ENCODE assay signal across 15 cellular contexts in the genomic region with DNA sequence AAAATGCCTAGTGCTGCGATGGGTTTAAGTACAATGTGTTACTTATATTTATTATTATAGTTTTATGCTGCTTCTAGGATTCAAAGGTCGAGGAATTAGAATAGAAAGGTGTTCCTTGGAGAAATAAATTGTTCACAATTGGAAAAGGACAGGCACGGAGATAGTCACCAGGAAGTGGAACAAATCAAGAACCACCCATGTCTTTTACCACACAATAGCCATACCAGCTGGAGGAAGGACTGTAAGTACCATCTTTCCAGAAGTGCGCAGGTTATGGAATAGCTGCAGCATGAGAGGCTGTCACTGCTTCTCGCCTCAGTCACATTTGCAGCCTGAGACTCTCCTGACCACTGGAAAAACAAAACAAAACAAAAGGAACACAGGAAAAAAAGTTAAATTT. TPM values are rescaled to one million over a fixed set of nuclear protein-coding genes. Genes with fewer than 3 reads are reported as not detected.
DNase-seq lines count a peak whose midpoint lies in the region; ATAC-seq and TF ChIP-seq lines count a peak whose summit lies in the region.
"Had no signal": no experiment of that assay in that cellular context is flagged by ENCODE, and none has a peak within 500 bp of the region (broad histone marks: within the 10 kb centered on the region; RNA-seq: fewer than 3 reads in every experiment).

No MANE protein-coding gene starts in this region.

- RAD21 ChIA-PET in HCT116 (lab: Charles Lee; ENCODE audit: low non-redundant PET in 1 of 2, low total read pairs in 2 of 2, uncharacterized antibody in 2 of 2, unreplicated experiment in 2 of 2), result no interaction called here

- H3K4me2 ChIP-seq in HCT116 (ENCODE audit: low read length) (no peak overlapping the region), OCI-LY1 (ENCODE audit: low read length) (peak overlapping the region; percentile 70; the same call in 1 of the 2 replicates), mammary epithelial cell (ENCODE audit: insufficient read depth, low read depth, low read length) (peak overlapping the region; percentile 18)

- no peaks in the 10 kb centered on the region for H3K27me3 ChIP-seq in HCT116 (ENCODE audit: insufficient read depth, low read length)
- H3K27me3 ChIP-seq in OCI-LY1 (ENCODE audit: insufficient read depth, low read length), result no peaks in the 10 kb centered on the region
- H3K27me3 ChIP-seq in mammary epithelial cell (ENCODE audit: insufficient read depth, low read length), result no peaks in the 10 kb centered on the region
- no peaks in the 10 kb centered on the region for H3K27me3 ChIP-seq in foreskin keratinocyte
- no peaks in the 10 kb centered on the region for H3K27me3 ChIP-seq in left lung
- no peaks in the 10 kb centered on the region for H3K27me3 ChIP-seq in Peyer's patch

- TF ChIP-seq CTCF in HCT116 (IDR thresholded peaks at IDR 0.05 in 2 of 3, conservative IDR thresholded peaks at IDR 0.05 in 1 of 3; ENCODE audit: borderline replicate concordance in 1 of 3, insufficient read depth in 1 of 3, low read depth in 2 of 3, low read length in 2 of 3), result no peak
- no peak for TF ChIP-seq CTCF in OCI-LY1 (IDR thresholded peaks at IDR 0.05; ENCODE audit: low read length)
- TF ChIP-seq CTCF in mammary epithelial cell (conservative IDR thresholded peaks at IDR 0.05 in 1 of 2, IDR thresholded peaks at IDR 0.05 in 1 of 2; ENCODE audit: extremely low read depth in 1 of 2, insufficient read depth in 1 of 2, low read depth in 1 of 2, low read length in 2 of 2), result no peak
- no peak for TF ChIP-seq CTCF in foreskin keratinocyte (conservative IDR thresholded peaks at IDR 0.05)
- no peak for TF ChIP-seq CTCF in left lung (IDR thresholded peaks at IDR 0.05)
- TF ChIP-seq CTCF in Peyer's patch (IDR thresholded peaks at IDR 0.05), result no peak

- no peaks in the 10 kb centered on the region for H4K20me1 ChIP-seq in HCT116 (ENCODE audit: insufficient read depth)
- H4K20me1 ChIP-seq in OCI-LY1 (ENCODE audit: insufficient read depth, low read length), result no peaks in the 10 kb centered on the region
- H4K20me1 ChIP-seq in mammary epithelial cell (ENCODE audit: insufficient read depth, low read length), result no peaks in the 10 kb centered on the region

- no TSS peak for BruUV-seq in HCT116 (replicated peaks; lab: Mats Ljungman, UMichigan)
- no TSS peak for BruUV-seq in mammary epithelial cell (replicated peaks; lab: Mats Ljungman, UMichigan)

- H3K36me3 ChIP-seq in HCT116 (ENCODE audit: control insufficient read depth in 1 of 2, insufficient read depth in 2 of 2, low read length in 2 of 2) (no peaks in the 10 kb centered on the region), OCI-LY1 (ENCODE audit: insufficient read depth, low read length) (peaks cover 10% of the 10 kb centered on the region; the same call in 1 of the 2 replicates), mammary epithelial cell (ENCODE audit: insufficient read depth, low read length) (no peaks in the 10 kb centered on the region), left lung (no peaks in the 10 kb centered on the region), Peyer's patch (no peaks in the 10 kb centered on the region)

- H3K4me1 ChIP-seq in HCT116 (ENCODE audit: control insufficient read depth in 1 of 2, insufficient read depth in 2 of 2, low read length in 2 of 2), result peaks cover 0 to 16% of the 10 kb centered on the region in 2 experiments; a peak in 2 of 4 replicates
- H3K4me1 ChIP-seq in OCI-LY1 (ENCODE audit: insufficient read depth, low read length, severe bottlenecking), result peaks cover 84% of the 10 kb centered on the region
- peaks cover 26% of the 10 kb centered on the region for H3K4me1 ChIP-seq in mammary epithelial cell (ENCODE audit: insufficient read depth, low read length)
- H3K4me1 ChIP-seq in foreskin keratinocyte, result peaks cover 22% of the 10 kb centered on the region
- peaks cover 6 to 12% of the 10 kb centered on the region in 2 donors for H3K4me1 ChIP-seq in left lung
- peaks cover 0 to 12% (median 2%) of the 10 kb centered on the region in 4 donors for H3K4me1 ChIP-seq in Peyer's patch
- H3K4me1 ChIP-seq: Caco-2 had no signal

- no peak for TF ChIP-seq RAD21 in HCT116 (IDR thresholded peaks at IDR 0.05; ENCODE audit: low read depth)

- no peaks in the 10 kb centered on the region for H3K9me3 ChIP-seq in HCT116 (ENCODE audit: control insufficient read depth in 1 of 2, insufficient read depth in 1 of 2, low read depth in 1 of 2, low read length in 2 of 2)
- no peaks in the 10 kb centered on the region for H3K9me3 ChIP-seq in OCI-LY1 (ENCODE audit: low read length)
- H3K9me3 ChIP-seq in mammary epithelial cell (replicated peaks; ENCODE audit: insufficient read depth, low read length), result no peaks in the 10 kb centered on the region
- H3K9me3 ChIP-seq in left lung, result no peaks in the 10 kb centered on the region
- no peaks in the 10 kb centered on the region for H3K9me3 ChIP-seq in Peyer's patch
- H3K9me3 ChIP-seq: Caco-2 had no signal

- no peak for TF ChIP-seq POLR2A in HCT116 (IDR thresholded peaks at IDR 0.05; ENCODE audit: borderline replicate concordance, extremely low read depth, insufficient read depth, insufficient read length)
- TF ChIP-seq POLR2A in Peyer's patch (IDR thresholded peaks at IDR 0.05), result no peak

- no peak overlapping the region for H3K27ac ChIP-seq in HCT116 (ENCODE audit: low read depth, low read length)
- H3K27ac ChIP-seq in OCI-LY1 (ENCODE audit: low read depth, low read length, poor library complexity, severe bottlenecking), result peak overlapping the region; percentile 62
- H3K27ac ChIP-seq in mammary epithelial cell (ENCODE audit: insufficient read depth, low read depth, low read length), result peak overlapping the region; percentile 100
- peak overlapping the region; percentile 95 for H3K27ac ChIP-seq in foreskin keratinocyte
- H3K27ac ChIP-seq in left lung, result no peak overlapping the region
- H3K27ac ChIP-seq in Peyer's patch, result no peak overlapping the region

- no peak for DNase-seq in HCT116 (ENCODE audit: low read depth, low spot score)
- no peak for DNase-seq in mammary epithelial cell
- DNase-seq in foreskin keratinocyte, result no peak
- DNase-seq in left lung, result no peak
- DNase-seq in Peyer's patch, result no peak
- no peak for DNase-seq in Kasumi-1 (lab: John Stamatoyannopoulos, UW)
- DNase-seq: DMS153, NCI-H2227 treated with DMSO at 0.1 percent for 48 hours, SIG-M5 had no signal

- H2AFZ ChIP-seq in HCT116 (ENCODE audit: low read depth, low read length, poor library complexity, severe bottlenecking) (peak overlapping the region; percentile 94), OCI-LY1 (ENCODE audit: low read length) (no peak overlapping the region), mammary epithelial cell (ENCODE audit: low read depth, low read length) (peak overlapping the region; percentile 54)

- intact Hi-C loops in HCT116 (cut with micrococcal nuclease), result loop anchor here (10.0 kb wide), 1 partner anchor 354 kb away; no protein-coding TSS in a partner anchor
- intact Hi-C loops in mammary epithelial cell (cut with micrococcal nuclease), result loop anchor here (2.0 to 10.0 kb wide), 3 partner anchors 40 to 364 kb away; a partner anchor contains a TSS
- intact Hi-C loops in left lung (cut with DNase I), result no loop called here

- WGBS in mammary epithelial cell (ENCODE audit: low coverage, missing lambda C conversion rate), result 71% methylated on average over 5 of the region's 5 CpGs

- POLR2A ChIA-PET in HCT116 (lab: Charles Lee), result no interaction called here

- dilution Hi-C loops in mammary epithelial cell (cut with HindIII; ENCODE audit: low sequenced_read_pairs), result no loop called here

- H3K9ac ChIP-seq in HCT116 (ENCODE audit: low read length) (no peak overlapping the region), OCI-LY1 (ENCODE audit: low read length) (peak overlapping the region; percentile 26), mammary epithelial cell (ENCODE audit: insufficient read depth, low read length) (peak overlapping the region; percentile 93)

- H3K4me3 ChIP-seq in HCT116 (replicated peaks in 1 of 2; ENCODE audit: low read depth in 1 of 2, low read length in 2 of 2) (no peak overlapping the region), OCI-LY1 (ENCODE audit: low read depth, low read length, poor library complexity, severe bottlenecking) (no peak overlapping the region), mammary epithelial cell (replicated peaks in 1 of 3; ENCODE audit: insufficient read depth in 1 of 3, low read depth in 2 of 3, low read length in 3 of 3) (no peak overlapping the region), left lung (no peak overlapping the region), Peyer's patch (no peak overlapping the region)

- CTCF ChIA-PET in HCT116 (lab: Charles Lee), result interaction anchor here (1.3 to 3.0 kb wide), 7 partner anchors 9 to 88 kb away, joined by 4 to 25 read pairs (median 6); a partner anchor contains a TSS
- CTCF ChIA-PET in mammary epithelial cell (lab: Charles Lee; ENCODE audit: low non-redundant PET), result interaction anchor here (0.7 kb wide), 1 partner anchor 80 kb away, joined by 5 read pairs; no protein-coding TSS in a partner anchor

- H3K79me2 ChIP-seq in HCT116 (ENCODE audit: insufficient read depth, low read length) (no peaks in the 10 kb centered on the region), OCI-LY1 (ENCODE audit: insufficient read depth, low read length) (no peaks in the 10 kb centered on the region), mammary epithelial cell (ENCODE audit: insufficient read depth, low read length) (no peaks in the 10 kb centered on the region)

- 0 out of 2 replicates have a peak, but pooled peaks cover 3% of the 10 kb centered on the region for H3F3A ChIP-seq in OCI-LY1 (ENCODE audit: insufficient read depth, low read length)

- no peak for ATAC-seq in HCT116
- ATAC-seq in foreskin keratinocyte, result no peak
- ATAC-seq in left lung, result no peak

- in situ Hi-C loops in mammary epithelial cell (cut with MboI; ENCODE audit: low sequenced_read_pairs in 2 of 2), result no loop called here

- no peaks in the 10 kb centered on the region for H3K9me2 ChIP-seq in HCT116 (ENCODE audit: insufficient read depth)
- no peaks in the 10 kb centered on the region for H3K9me2 ChIP-seq in OCI-LY1 (ENCODE audit: low read depth, low read length)

TF ChIP-seq in HCT116, 20 proteins besides CTCF, POLR2A, EP300 and RAD21 (continues in another document):
- TF ChIP-seq POLR2AphosphoS5 (IDR thresholded peaks at IDR 0.05; ENCODE audit: low read depth, low read length) (no peak), EZH2phosphoT487 (IDR thresholded peaks at IDR 0.05; ENCODE audit: borderline replicate concordance) (no peak), EGR1 (IDR thresholded peaks at IDR 0.05; ENCODE audit: low read depth) (no peak)

RNA-seq across cellular contexts. Expression of a gene that starts 40.5 kb away (rescaled TPM):
- total RNA-seq in HCT116 (2021; ENCODE audit: unreplicated experiment) (not detected), mammary epithelial cell (not detected), foreskin keratinocyte (0.20 and 0.25 TPM in 2 replicates), left lung (not detected), Peyer's patch (not detected)
- not detected in 2 replicates for polyA plus RNA-seq in HCT116 (2012)
- polyA plus RNA-seq in mammary epithelial cell (0.28 TPM), foreskin keratinocyte (0.10 and 0.14 TPM in 2 replicates)
- polyA minus RNA-seq in mammary epithelial cell, result not detected
- total RNA-seq: B cell; Caco-2; CD4-positive, CD25-positive, alpha-beta regulatory T cell; HT1080; RPMI7951 had no signal

RNA-seq across cellular contexts. Expression of a gene that starts 40.5 kb away (rescaled TPM):
- total RNA-seq in HCT116 (2021; ENCODE audit: unreplicated experiment) (21.5 TPM), mammary epithelial cell (10 to 100 TPM; 35.0 to 40.3 TPM), foreskin keratinocyte (27.8 and 30.5 TPM in 2 replicates), left lung (10 to 100 TPM; 21.2 to 25.3 TPM), Peyer's patch (10 to 100 TPM; 16.5 to 30.4 (median 23.9) TPM)
- polyA plus RNA-seq in HCT116 (2012), result 9.8 and 10.2 TPM in 2 replicates
- polyA plus RNA-seq in mammary epithelial cell (21.3 TPM), foreskin keratinocyte (7.2 and 8.0 TPM in 2 replicates)
- 35.2 TPM for polyA minus RNA-seq in mammary epithelial cell

Comparison
In these comparisons a context has a peak if more than half of its experiments do, and no peak if none do; other contexts are left out.
1. H3K27ac ChIP-seq: peak in OCI-LY1 (single experiment), mammary epithelial cell (single experiment) and foreskin keratinocyte (single experiment); none in HCT116 (single experiment), left lung (0 of 2) and Peyer's patch (0 of 4).
2. intact Hi-C loops: an anchor here in HCT116 (10.0 kb wide) and mammary epithelial cell (2.0 to 10.0 kb wide); none called in left lung.